In the genomic region with DNA sequence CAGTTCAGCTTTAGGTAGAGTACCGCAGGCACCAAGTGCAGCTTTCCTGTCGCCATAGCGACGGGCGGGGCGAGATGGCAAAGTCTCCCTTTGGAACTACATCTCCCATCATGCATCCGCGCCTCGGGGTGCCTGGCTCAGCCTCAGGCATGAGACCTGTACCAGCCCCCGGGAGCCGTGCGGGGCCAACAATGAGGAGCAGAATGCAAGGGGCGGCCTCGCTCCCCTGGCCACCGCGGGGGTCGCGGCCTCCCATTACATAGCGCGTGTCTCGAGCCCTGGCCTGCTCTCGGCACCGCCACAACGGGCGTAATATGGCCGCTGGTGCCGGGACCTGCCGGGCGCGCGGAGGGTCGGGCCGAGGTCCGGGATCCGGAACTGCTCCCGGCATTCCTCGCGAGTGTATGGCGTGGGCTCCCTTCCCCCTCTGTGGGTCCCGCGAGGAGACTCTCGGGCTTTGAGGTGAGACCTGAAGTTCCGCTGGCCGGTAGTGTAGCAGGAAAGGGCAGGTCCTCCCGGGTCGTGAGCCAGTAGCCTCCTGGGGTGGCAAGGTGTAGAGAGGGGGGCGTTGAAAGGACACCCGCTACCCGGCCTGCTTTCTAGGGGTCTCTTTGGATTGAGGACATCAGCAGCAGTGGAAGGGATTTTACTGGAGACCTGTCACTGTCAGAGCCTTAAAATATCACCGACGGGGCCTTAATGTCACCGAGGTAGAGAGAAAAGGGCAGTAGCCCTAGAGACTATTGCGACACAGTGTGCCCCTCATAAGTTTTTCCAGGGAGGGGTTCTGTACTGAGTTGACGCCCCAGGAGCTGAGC, we compare ENCODE assay signal across 8 cellular contexts. TPM values are rescaled to one million over a fixed set of nuclear protein-coding genes. Genes with fewer than 3 reads are reported as not detected.
A peak's percentile ranks its signal among the peaks of the same experiment; 100 is the strongest.
DNase-seq lines count a peak whose midpoint lies in the region; ATAC-seq and TF ChIP-seq lines count a peak whose summit lies in the region.

A gene with protein sequence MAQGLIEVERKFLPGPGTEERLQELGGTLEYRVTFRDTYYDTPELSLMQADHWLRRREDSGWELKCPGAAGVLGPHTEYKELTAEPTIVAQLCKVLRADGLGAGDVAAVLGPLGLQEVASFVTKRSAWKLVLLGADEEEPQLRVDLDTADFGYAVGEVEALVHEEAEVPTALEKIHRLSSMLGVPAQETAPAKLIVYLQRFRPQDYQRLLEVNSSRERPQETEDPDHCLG (plus strand): TSS at position 390 of the 818 bp plus-strand sequence. CDS start 487 bp downstream, outside the sequence.

- ATAC-seq in HG02840 (IDR thresholded peaks at IDR 0.05; ENCODE audit: low FRiP score, unreplicated experiment) (peak; percentile 85), T-cell (replicated peaks in 1 of 4) (peak; percentile 85 to 90 (median 88)), left cardiac atrium (peak; percentile 95)

- H3K36me3 Mint-ChIP-seq in T-cell, result peaks cover 13% of the 10 kb centered on the region

- peaks cover 33 to 45% (median 41%) of the 10 kb centered on the region in 3 donors for H3K4me1 Mint-ChIP-seq in T-cell

- WGBS in adipose tissue, 3 donors, result 1% methylated on average over 49 to 54 of the region's 54 CpGs
- WGBS in prostate gland, result under 1% methylated on average over 49 of the region's 54 CpGs

- H3K4me3 ChIP-seq in prostate gland, result peak within 1 kb of the TSS; percentile 71 to 84

- no peak for TF ChIP-seq CTCF in GM13976 (IDR thresholded peaks at IDR 0.05; ENCODE audit: borderline replicate concordance, control extremely low read depth, extremely low read depth, insufficient read depth, missing control alignments)
- peak in 1 of 4 experiments; percentile 10 for TF ChIP-seq CTCF in prostate gland (IDR thresholded peaks at IDR 0.05)

- POLR2A ChIA-PET in T-cell (lab: Charles Lee), result interaction anchor here in 1 of 2 donors (0.6 kb wide), 1 partner anchor 732 kb away, joined by 3 read pairs; no protein-coding TSS in a partner anchor

- peak within 1 kb of the TSS; percentile 71 for H3K27ac ChIP-seq in adipose tissue (ENCODE audit: low read depth, low read length)
- peak within 1 kb of the TSS; percentile 89 to 90 for H3K27ac ChIP-seq in prostate gland

- no peaks in the 10 kb centered on the region for H3K9me3 Mint-ChIP-seq in T-cell

- CTCF ChIA-PET in T-cell (lab: Charles Lee), result interaction anchor here (0.5 to 9.2 kb wide), 6 partner anchors 13 to 461 kb away, joined by 3 to 107 read pairs (median 3); a partner anchor contains a TSS

- in situ Hi-C loops in GM13976 (cut with MboI; ENCODE audit: low sequenced_read_pairs, unreplicated experiment), result no loop called here

- no peaks in the 10 kb centered on the region for H3K27me3 Mint-ChIP-seq in T-cell

- no peaks in the 10 kb centered on the region for H3K27me3 ChIP-seq in prostate gland (replicated peaks; ENCODE audit: insufficient read depth)

- TF ChIP-seq POLR2A in prostate gland (IDR thresholded peaks at IDR 0.05), result peak; percentile 41

- peak within 1 kb of the TSS; percentile 90 to 97 (median 96) for H3K4me3 Mint-ChIP-seq in T-cell

- peak within 1 kb of the TSS; percentile 90 to 96 for H3K27ac Mint-ChIP-seq in T-cell

- DNase-seq in GM13976 (ENCODE audit: low spot score), result peak; percentile 95
- DNase-seq in NCI-H1436 (lab: John Stamatoyannopoulos, UW), result peak; percentile 89
- DNase-seq in T-cell, result peak; percentile 86 to 98 (median 93)
- DNase-seq in left cardiac atrium, result peak; percentile 97
- DNase-seq in prostate gland (ENCODE audit: low spot score), result peak; percentile 93
- peak; percentile 92 for DNase-seq in ureter (ENCODE audit: low spot score)

- no peaks in the 10 kb centered on the region for H3K9me3 ChIP-seq in prostate gland

- H3K4me1 ChIP-seq in prostate gland (replicated peaks), result peaks cover 6% of the 10 kb centered on the region

- intact Hi-C loops in left cardiac atrium (cut with DNase I), result loop anchor here in 1 of 2 donors (5.0 kb wide), 1 partner anchor 444 kb away; no protein-coding TSS in a partner anchor
- intact Hi-C loops in prostate gland (cut with DNase I), result no loop called here

- H3K36me3 ChIP-seq in prostate gland, result no peaks in the 10 kb centered on the region

RNA-seq across cellular contexts. Expression of the gene that starts here (rescaled TPM):
- total RNA-seq in T-cell (10 to 100 TPM; 13.3 to 26.4 (median 20.5) TPM), left cardiac atrium (10 to 100 TPM; 17.3 to 18.9 TPM), prostate gland (10 to 100 TPM; 22.5 to 45.4 TPM), ureter (20.2 TPM)
- 10 to 100 TPM in 2 of 3 donors, 1 to 10 TPM in 1; 8.2 to 22.1 (median 18.3) TPM for polyA plus RNA-seq in adipose tissue

Comparison
In these comparisons a context has a peak if more than half of its experiments do, and no peak if none do; other contexts are left out.
1. Peak in every context shown above with its lines: DNase-seq, ATAC-seq, H3K4me3 ChIP-seq and H3K27ac ChIP-seq.